ENCODE assay signal across 8 cellular contexts in genomic region chr17:49414622-49415350, GRCh38. TPM values are rescaled to one million over a fixed set of nuclear protein-coding genes. Genes with fewer than 3 reads are reported as not detected.
DNase-seq lines count a peak whose midpoint lies in the region; ATAC-seq lines count a peak whose summit lies in the region.

Gene PHB1 (minus strand): TSS chr17:49414882. CDS start chr17:49413264, 1,618 bp downstream.

- H3K9me3 Mint-ChIP-seq in activated CD4-positive, alpha-beta T cell treated with anti-CD3 and anti-CD28 coated beads for 36 hours (ENCODE audit: low read depth) = no peaks in the 10 kb centered on the region

- peak within 1 kb of the TSS; percentile 95 for H3K27ac Mint-ChIP-seq in activated CD4-positive, alpha-beta T cell treated with anti-CD3 and anti-CD28 coated beads for 36 hours

- POLR2A ChIA-PET in activated CD4-positive, alpha-beta T cell treated with anti-CD3 and anti-CD28 coated beads for 36 hours (lab: Charles Lee) = interaction anchor here (0.6 kb wide), 3 partner anchors 141 to 1689 kb away, joined by 3 read pairs; no protein-coding TSS in a partner anchor

- H3K4me3 Mint-ChIP-seq in activated CD4-positive, alpha-beta T cell treated with anti-CD3 and anti-CD28 coated beads for 36 hours = peak within 1 kb of the TSS; percentile 100

- intact Hi-C loops in activated CD4-positive, alpha-beta T cell treated with anti-CD3 and anti-CD28 coated beads for 36 hours (cut with DNase I, micrococcal nuclease) = loop anchor here (1.0 to 5.0 kb wide), 13 partner anchors 52 to 681 kb away; partner anchors contain the start of genes KAT7 (in 2 of the 2), ATP5MC1 (in 1 of the 2), FAM117A (in 1 of the 2) and NGFR (in 1 of the 2)

- peaks cover 32% of the 10 kb centered on the region for H3K4me1 Mint-ChIP-seq in activated CD4-positive, alpha-beta T cell treated with anti-CD3 and anti-CD28 coated beads for 36 hours

- H3K27me3 Mint-ChIP-seq in activated CD4-positive, alpha-beta T cell treated with anti-CD3 and anti-CD28 coated beads for 36 hours = no peaks in the 10 kb centered on the region

- DNase-seq in Ammon's horn (ENCODE audit: low spot score) = peak; percentile 99
- DNase-seq in GM19238 (ENCODE audit: insufficient read length, low spot score) = peak; percentile 97
- peak; percentile 99 to 100 for DNase-seq in NCI-H524 (lab: John Stamatoyannopoulos, UW)
- peak; percentile 98 for DNase-seq in activated CD4-positive, alpha-beta T cell treated with anti-CD3 and anti-CD28 coated beads for 36 hours
- peak; percentile 97 for DNase-seq in kidney glomerular epithelial cell (lab: John Stamatoyannopoulos, UW)
- peak; percentile 79 to 93 (median 90) for DNase-seq in stimulated activated CD4-positive, alpha-beta T cell treated with anti-CD3 and anti-CD28 coated beads, Interleukin-1b, Interleukin-23, amount 100 ng/mL, for 24 hours (ENCODE audit: low read depth in 4 of 4, low spot score in 1 of 4)

- ATAC-seq in HG03442 (IDR thresholded peaks at IDR 0.05; ENCODE audit: unreplicated experiment) = peak; percentile 99
- ATAC-seq in activated CD4-positive, alpha-beta T cell treated with anti-CD3 and anti-CD28 coated beads for 36 hours = peak; percentile 100

- peaks cover 28% of the 10 kb centered on the region for H3K36me3 Mint-ChIP-seq in activated CD4-positive, alpha-beta T cell treated with anti-CD3 and anti-CD28 coated beads for 36 hours (ENCODE audit: low read depth)

- peak within 1 kb of the TSS; percentile 69 for H3K27ac ChIP-seq in cingulate gyrus (ENCODE audit: low read depth, low read length)

- CTCF ChIA-PET in activated CD4-positive, alpha-beta T cell treated with anti-CD3 and anti-CD28 coated beads for 36 hours (lab: Charles Lee) = interaction anchor here (0.5 to 10.9 kb wide), 16 partner anchors 8 to 484 kb away, joined by 3 to 134 read pairs (median 4); no protein-coding TSS in a partner anchor

RNA-seq across cellular contexts. Expression of gene PHB1, which starts in this region (rescaled TPM):
- 100 to 1,000 TPM; 346 to 350 TPM for total RNA-seq in activated CD4-positive, alpha-beta T cell treated with anti-CD3 and anti-CD28 coated beads for 36 hours

Comparison
In these comparisons a context has a peak if more than half of its experiments do, and no peak if none do; other contexts are left out.
1. Peak in every context shown above with its lines: DNase-seq, ATAC-seq and H3K27ac ChIP-seq.